In genomic region chrX:31981546-31982062, GRCh38 we compare ENCODE assay signal across 21 cellular contexts.
DNase-seq lines count a peak whose midpoint lies in the region; ATAC-seq and TF ChIP-seq lines count a peak whose summit lies in the region.
"Had no signal": no experiment of that assay in that cellular context is flagged by ENCODE, and none has a peak within 500 bp of the region (broad histone marks: within the 10 kb centered on the region; RNA-seq: fewer than 3 reads in every experiment).

No MANE protein-coding gene starts in this region.

- H3K9ac ChIP-seq in BLaER1 treated with 17β-estradiol and CSF1 and Interleukin-3, amounts not matched to agents 10 nM and 100 nM = no peak overlapping the region
- H3K9ac ChIP-seq in OCI-LY3 (ENCODE audit: low read length) (no peak overlapping the region), endocrine pancreas (ENCODE audit: control insufficient read depth, insufficient read depth, low read length) (no peak overlapping the region)

- H3K79me2 ChIP-seq in OCI-LY3 (ENCODE audit: low read length) = no peaks in the 10 kb centered on the region

- H3K4me3 ChIP-seq in BE2C (ENCODE audit: low read depth, low read length) (peak overlapping the region; percentile 35), OCI-LY3 (ENCODE audit: low read length) (peak overlapping the region; percentile 32; the same call in 1 of the 2 replicates), endocrine pancreas (ENCODE audit: control insufficient read depth, insufficient read depth, low read length) (peak overlapping the region; percentile 4)
- no peak overlapping the region for H3K4me3 ChIP-seq in BLaER1 treated with 17β-estradiol and CSF1 and Interleukin-3, amounts not matched to agents 10 nM and 100 nM
- H3K4me3 ChIP-seq in effector memory CD4-positive, alpha-beta T cell (ENCODE audit: insufficient read depth, low read depth, low read length, poor library complexity, severe bottlenecking) = no peak overlapping the region
- H3K4me3 ChIP-seq: SK-N-MC had no signal

- no peaks in the 10 kb centered on the region for H4K20me1 ChIP-seq in BLaER1 treated with 17β-estradiol and CSF1 and Interleukin-3, amounts not matched to agents 10 nM and 100 nM
- H4K20me1 ChIP-seq in OCI-LY3 (ENCODE audit: insufficient read depth, low read length) = no peaks in the 10 kb centered on the region

- DNase-seq in BE2C = no peak
- DNase-seq in effector memory CD4-positive, alpha-beta T cell = no peak
- DNase-seq in NCI-H1092 (lab: John Stamatoyannopoulos, UW) = no peak
- DNase-seq: CD8-positive, alpha-beta memory T cell; EL; H7; KBM-7; MM.1S; NCI-H1694; NCI-H2081; NCI-H524; SHP77 treated with DMSO at 0.1 percent for 48 hours; SW 1271; T-helper 2 cell had no signal

- H3K27ac ChIP-seq in BLaER1 treated with 17β-estradiol and CSF1 and Interleukin-3, amounts not matched to agents 10 nM and 100 nM = no peak overlapping the region
- H3K27ac ChIP-seq in OCI-LY3 (ENCODE audit: low read length) = no peak overlapping the region
- no peak overlapping the region for H3K27ac ChIP-seq in effector memory CD4-positive, alpha-beta T cell (ENCODE audit: insufficient read depth, low read length, poor library complexity, severe bottlenecking)
- H3K27ac ChIP-seq: C4-2B, RWPE1, SK-N-MC had no signal

- no peak for TF ChIP-seq CTCF in BE2C (IDR thresholded peaks at IDR 0.05; ENCODE audit: low read depth, low read length)
- no peak for TF ChIP-seq CTCF in OCI-LY3 (IDR thresholded peaks at IDR 0.05; ENCODE audit: low read depth, low read length)

- peak overlapping the region; percentile 6 to 58 (median 34); a peak in 19 of 22 replicates for H3K4me2 ChIP-seq in BLaER1 treated with 17β-estradiol and CSF1 and Interleukin-3, amounts not matched to agents 10 nM and 100 nM
- H3K4me2 ChIP-seq in OCI-LY3 (ENCODE audit: low read length) = peak overlapping the region; percentile 49

- H3K27me3 ChIP-seq in BE2C (no peaks in the 10 kb centered on the region), OCI-LY3 (ENCODE audit: low read depth, low read length) (no peaks in the 10 kb centered on the region), endocrine pancreas (ENCODE audit: control insufficient read depth, insufficient read depth, low read length) (no peaks in the 10 kb centered on the region)
- no peaks in the 10 kb centered on the region; a peak in 1 of 22 replicates for H3K27me3 ChIP-seq in BLaER1 treated with 17β-estradiol and CSF1 and Interleukin-3, amounts not matched to agents 10 nM and 100 nM
- no peaks in the 10 kb centered on the region for H3K27me3 ChIP-seq in effector memory CD4-positive, alpha-beta T cell (replicated peaks; ENCODE audit: control insufficient read depth, insufficient read depth, low read length, poor library complexity, severe bottlenecking)

- no peak for ATAC-seq in HG03432 (IDR thresholded peaks at IDR 0.05; ENCODE audit: unreplicated experiment)

- H2AFZ ChIP-seq in OCI-LY3 (ENCODE audit: low read depth, low read length) = 0 out of 2 replicates have a peak overlapping the region, but pooled peaks have one; percentile 46

- H3K36me3 ChIP-seq in BE2C (no peaks in the 10 kb centered on the region), OCI-LY3 (replicated peaks; ENCODE audit: low read depth, low read length) (no peaks in the 10 kb centered on the region), endocrine pancreas (ENCODE audit: control insufficient read depth, insufficient read depth, low read length) (no peaks in the 10 kb centered on the region)
- H3K36me3 ChIP-seq in BLaER1 treated with 17β-estradiol and CSF1 and Interleukin-3, amounts not matched to agents 10 nM and 100 nM = no peaks in the 10 kb centered on the region
- H3K36me3 ChIP-seq in effector memory CD4-positive, alpha-beta T cell (ENCODE audit: control insufficient read depth, insufficient read depth, low read length) = no peaks in the 10 kb centered on the region

- H3K9me3 ChIP-seq in BE2C = no peaks in the 10 kb centered on the region
- H3K9me3 ChIP-seq in BLaER1 treated with 17β-estradiol and CSF1 and Interleukin-3, amounts not matched to agents 10 nM and 100 nM (replicated peaks in 1 of 11) = no peaks in the 10 kb centered on the region
- H3K9me3 ChIP-seq in OCI-LY3 (ENCODE audit: insufficient read depth, low read length) = no peaks in the 10 kb centered on the region
- no peaks in the 10 kb centered on the region for H3K9me3 ChIP-seq in endocrine pancreas (ENCODE audit: control insufficient read depth, low read length)
- no peaks in the 10 kb centered on the region for H3K9me3 ChIP-seq in effector memory CD4-positive, alpha-beta T cell (ENCODE audit: control insufficient read depth, low read length)

- H3K4me1 ChIP-seq in BE2C (peaks cover 8% of the 10 kb centered on the region), OCI-LY3 (ENCODE audit: low read length) (peaks cover 7% of the 10 kb centered on the region; the same call in 1 of the 2 replicates), endocrine pancreas (ENCODE audit: control insufficient read depth, insufficient read depth, low read length) (no peaks in the 10 kb centered on the region)
- peaks cover 7 to 14% (median 12%) of the 10 kb centered on the region in 10 experiments; a peak in 17 of 20 replicates for H3K4me1 ChIP-seq in BLaER1 treated with 17β-estradiol and CSF1 and Interleukin-3, amounts not matched to agents 10 nM and 100 nM
- H3K4me1 ChIP-seq in effector memory CD4-positive, alpha-beta T cell (ENCODE audit: control insufficient read depth, insufficient read depth, low read length, poor library complexity, severe bottlenecking) = no peaks in the 10 kb centered on the region

Comparison
In these comparisons a context has a peak if more than half of its experiments do, and no peak if none do; other contexts are left out.
1. H3K4me3 ChIP-seq: peak in BE2C (single experiment), OCI-LY3 (single experiment) and endocrine pancreas (single experiment); none in BLaER1 treated with 17β-estradiol and CSF1 and Interleukin-3, amounts not matched to agents 10 nM and 100 nM (0 of 10) and effector memory CD4-positive, alpha-beta T cell (single experiment).